In genomic region chr19:580274-580835, GRCh38 we compare ENCODE assay signal across 17 cellular contexts. TPM values are rescaled to one million over a fixed set of nuclear protein-coding genes. Genes with fewer than 3 reads are reported as not detected.
DNase-seq lines count a peak whose midpoint lies in the region; ATAC-seq, FAIRE-seq and TF ChIP-seq lines count a peak whose summit lies in the region.
"Had no signal": no experiment of that assay in that cellular context is flagged by ENCODE, and none has a peak within 500 bp of the region (broad histone marks: within the 10 kb centered on the region; RNA-seq: fewer than 3 reads in every experiment).

No MANE protein-coding gene starts in this region.

- H3K36me3 Mint-ChIP-seq in endodermal cell (ENCODE audit: low read depth), result peaks cover 15% of the 10 kb centered on the region
- H3K36me3 Mint-ChIP-seq in activated T-cell treated with anti-CD3 and anti-CD28 coated beads, Interleukin-2, amount 50 U/mL, for 24 hours (ENCODE audit: low read depth), result peaks cover 39% of the 10 kb centered on the region

- H3K9ac ChIP-seq in GM12878 (ENCODE audit: control insufficient read depth, insufficient read depth, low read length), result no peak overlapping the region
- H3K9ac ChIP-seq in endodermal cell (ENCODE audit: extremely low read depth, low read length, poor library complexity, severe bottlenecking), result no peak overlapping the region

- H3K27ac ChIP-seq in HEK293 (ENCODE audit: extremely low read depth, low read depth, low read length), result no peak overlapping the region
- H3K27ac ChIP-seq in GM12878 (ENCODE audit: control insufficient read depth, insufficient read depth), result no peak overlapping the region
- no peak overlapping the region for H3K27ac ChIP-seq in endodermal cell (ENCODE audit: low read depth, low read length)
- H3K27ac ChIP-seq in substantia nigra (ENCODE audit: low read depth, low read length, poor library complexity, severe bottlenecking), result peak overlapping the region; percentile 21
- H3K27ac ChIP-seq: BLaER1 treated with 17β-estradiol and CSF1 and Interleukin-3, amounts not matched to agents 10 nM and 100 nM had no signal

- RAD21 ChIA-PET in GM12878 (lab: Charles Lee; ENCODE audit: unreplicated experiment), result no interaction called here

- no peak for TF ChIP-seq RAD21 in GM12878 (IDR thresholded peaks at IDR 0.05; ENCODE audit: insufficient read depth, low read depth, low read length)

- intact Hi-C loops in GM12878 (cut with micrococcal nuclease; ENCODE audit: unreplicated experiment), result no loop called here

- H3K4me1 Mint-ChIP-seq in endodermal cell, result peaks cover 3% of the 10 kb centered on the region
- peaks cover 16% of the 10 kb centered on the region for H3K4me1 Mint-ChIP-seq in activated T-cell treated with anti-CD3 and anti-CD28 coated beads, Interleukin-2, amount 50 U/mL, for 24 hours (ENCODE audit: low read depth)

- POLR2A ChIA-PET in HEK293 (lab: Yijun Ruan, JAX), result no interaction called here
- POLR2A ChIA-PET in GM12878 (lab: Charles Lee), result no interaction called here

- peaks cover 0 to 63% of the 10 kb centered on the region in 2 experiments; a peak in 2 of 3 replicates for H3K36me3 ChIP-seq in HEK293 (ENCODE audit: control insufficient read depth in 2 of 2, insufficient read depth in 1 of 2, low read length in 2 of 2)
- H3K36me3 ChIP-seq in GM12878 (ENCODE audit: control insufficient read depth in 2 of 2, insufficient read depth in 2 of 2, low read length in 1 of 2), result peaks cover 0 to 47% of the 10 kb centered on the region in 2 experiments; a peak in 3 of 4 replicates
- H3K36me3 ChIP-seq in endodermal cell (ENCODE audit: control insufficient read depth, insufficient read depth, low read length), result peaks cover 52% of the 10 kb centered on the region

- no peak overlapping the region for H3K4me2 ChIP-seq in GM12878 (ENCODE audit: control insufficient read depth, insufficient read depth)
- H3K4me2 ChIP-seq: BLaER1 treated with 17β-estradiol and CSF1 and Interleukin-3, amounts not matched to agents 10 nM and 100 nM; GM23338 had no signal

- TF ChIP-seq EP300 in GM12878 (IDR thresholded peaks at IDR 0.05; ENCODE audit: borderline replicate concordance in 1 of 2, control insufficient read depth in 1 of 2, low read depth in 2 of 2, low read length in 2 of 2), result no peak

- no peaks in the 10 kb centered on the region for H3K9me3 ChIP-seq in HEK293 (ENCODE audit: control insufficient read depth, insufficient read depth, low read depth, low read length)
- H3K9me3 ChIP-seq in GM12878 (replicated peaks; ENCODE audit: control insufficient read depth, insufficient read depth, low read length), result no peaks in the 10 kb centered on the region
- H3K9me3 ChIP-seq in endodermal cell (ENCODE audit: control insufficient read depth, low read length), result no peaks in the 10 kb centered on the region
- H3K9me3 ChIP-seq: BLaER1 treated with 17β-estradiol and CSF1 and Interleukin-3, amounts not matched to agents 10 nM and 100 nM had no signal

- H3K4me3 Mint-ChIP-seq in endodermal cell, result no peak overlapping the region
- H3K4me3 Mint-ChIP-seq in activated T-cell treated with anti-CD3 and anti-CD28 coated beads, Interleukin-2, amount 50 U/mL, for 24 hours, result no peak overlapping the region
- H3K4me3 Mint-ChIP-seq: B cell; CD8-positive, alpha-beta T cell; GM23338 had no signal

- no peak overlapping the region for H3K27ac Mint-ChIP-seq in endodermal cell
- H3K27ac Mint-ChIP-seq in activated T-cell treated with anti-CD3 and anti-CD28 coated beads, Interleukin-2, amount 50 U/mL, for 24 hours, result no peak overlapping the region
- H3K27ac Mint-ChIP-seq: B cell; CD8-positive, alpha-beta T cell; GM23338 had no signal

- in situ Hi-C loops in GM12878 (cut with MboI), result no loop called here

- H3K9me3 Mint-ChIP-seq in endodermal cell, result no peaks in the 10 kb centered on the region
- H3K9me3 Mint-ChIP-seq in activated T-cell treated with anti-CD3 and anti-CD28 coated beads, Interleukin-2, amount 50 U/mL, for 24 hours, result no peaks in the 10 kb centered on the region
- H3K9me3 Mint-ChIP-seq: CD8-positive, alpha-beta T cell; GM23338 had no signal

- TF ChIP-seq CTCF in HEK293 (tag by site-specific recombination; IDR thresholded peaks at IDR 0.05), result no peak
- no peak for TF ChIP-seq CTCF in GM12878 (IDR thresholded peaks at IDR 0.05 in 2 of 3, conservative IDR thresholded peaks at IDR 0.05 in 1 of 3; ENCODE audit: control insufficient read depth in 2 of 3, extremely low read depth in 1 of 3, insufficient read depth in 1 of 3, low read depth in 3 of 3, low read length in 3 of 3)
- no peak for TF ChIP-seq CTCF in endodermal cell (conservative IDR thresholded peaks at IDR 0.05)

- 0 out of 2 replicates have a peak, but pooled peaks cover 5% of the 10 kb centered on the region for H4K20me1 ChIP-seq in GM12878 (ENCODE audit: control insufficient read depth, insufficient read depth)

- H3K79me2 ChIP-seq in GM12878 (ENCODE audit: control insufficient read depth, insufficient read depth, low read length), result peaks cover 37% of the 10 kb centered on the region

- DNase-seq in GM12878 (ENCODE audit: low read depth, low spot score), result no peak
- peak; percentile 44 for DNase-seq in endodermal cell
- DNase-seq in substantia nigra (lab: John Stamatoyannopoulos, UW), result no peak
- no peak for DNase-seq in activated T-cell treated with anti-CD3 and anti-CD28 coated beads, Interleukin-2, amount 50 U/mL, for 24 hours
- DNase-seq: Calu3; CD8-positive, alpha-beta T cell; DMS79 treated with DMSO at 0.1 percent for 48 hours; GF-D8; H7 had no signal

- peaks cover 4% of the 10 kb centered on the region; the same call in 1 of the 2 replicates for H3K4me1 ChIP-seq in HEK293 (ENCODE audit: control insufficient read depth, insufficient read depth, low read length)
- no peaks in the 10 kb centered on the region; the same call in 1 of the 2 replicates for H3K4me1 ChIP-seq in GM12878 (ENCODE audit: control insufficient read depth, insufficient read depth, low read length)
- no peaks in the 10 kb centered on the region for H3K4me1 ChIP-seq in endodermal cell (ENCODE audit: control insufficient read depth, insufficient read depth, low read length)

- peak; percentile 36; the same call in 1 of the 2 replicates for TF ChIP-seq POLR2A in GM12878 (IDR thresholded peaks at IDR 0.05; ENCODE audit: low read depth, low read length)

- SMC1A ChIA-PET in GM12878 (lab: Charles Lee; ENCODE audit: uncharacterized antibody, unreplicated experiment), result no interaction called here

- no peak overlapping the region for H2AFZ ChIP-seq in GM12878 (ENCODE audit: control insufficient read depth, low read depth, low read length)
- H2AFZ ChIP-seq: GM23338 had no signal

- FAIRE-seq in GM12878 (lab: Jason Lieb, UNC), result no peak
- FAIRE-seq: GM19239 had no signal

- ATAC-seq in GM12878 (no peak), GM19328 (IDR thresholded peaks at IDR 0.05; ENCODE audit: unreplicated experiment) (no peak)
- ATAC-seq: CD8-positive, alpha-beta T cell; GM23338; HCT116 had no signal

- H3K27me3 ChIP-seq in GM12878 (replicated peaks in 1 of 2; ENCODE audit: control insufficient read depth in 2 of 2, insufficient read depth in 2 of 2, low read length in 1 of 2), result no peaks in the 10 kb centered on the region
- H3K27me3 ChIP-seq in endodermal cell (ENCODE audit: control insufficient read depth, insufficient read depth, low read length, poor library complexity, severe bottlenecking), result no peaks in the 10 kb centered on the region
- H3K27me3 ChIP-seq: BLaER1 treated with 17β-estradiol and CSF1 and Interleukin-3, amounts not matched to agents 10 nM and 100 nM had no signal

- H3K27me3 Mint-ChIP-seq in endodermal cell (ENCODE audit: insufficient read depth), result no peaks in the 10 kb centered on the region
- no peaks in the 10 kb centered on the region for H3K27me3 Mint-ChIP-seq in activated T-cell treated with anti-CD3 and anti-CD28 coated beads, Interleukin-2, amount 50 U/mL, for 24 hours
- H3K27me3 Mint-ChIP-seq: B cell had no signal

- WGBS in GM12878 (ENCODE audit: insufficient coverage, insufficient replicate concordance, low lambda C conversion rate, missing lambda C conversion rate), result 98% methylated on average over 21 of the region's 22 CpGs
- 93 to 94% methylated on average over 14 to 22 of the region's 22 CpGs for WGBS in endodermal cell (ENCODE audit: insufficient coverage in 1 of 2, insufficient read length in 1 of 2), 2 experiments

- H3K4me3 ChIP-seq in HEK293 (ENCODE audit: low read depth, low read length) (no peak overlapping the region), GM12878 (no peak overlapping the region), endodermal cell (ENCODE audit: low read length) (no peak overlapping the region)
- H3K4me3 ChIP-seq: BLaER1 treated with 17β-estradiol and CSF1 and Interleukin-3, amounts not matched to agents 10 nM and 100 nM; GM23338 had no signal

- CTCF ChIA-PET in HEK293 (lab: Yijun Ruan, JAX) (no interaction called here), GM12878 (lab: Yijun Ruan, JAX) (no interaction called here)

- no TSS peak for BruUV-seq in GM12878 (replicated peaks; lab: Mats Ljungman, UMichigan)

RNA-seq across cellular contexts. Expression of gene BSG, which starts 8.0 kb away (rescaled TPM):
- 235 and 258 TPM in 2 replicates for total RNA-seq in GM12878 (2013; cell fraction: nucleolus; rRNA removed)
- total RNA-seq in GM12878 (2014; rRNA removed) (209 and 247 TPM in 2 replicates), GM12878 (2014; rRNA removed; fragmentation: Illumina TruSeq; extraction: Trizol) (53.5 and 64.8 TPM in 2 replicates), GM12878 (2021) (244 and 253 TPM in 2 replicates), endodermal cell (100 to 1,000 TPM; 808 to 833 TPM)
- 54.3 TPM for polyA plus RNA-seq in GM12878 (2011; ENCODE audit: low read depth)
- polyA plus RNA-seq in GM12878 (2011; rRNA removed) (66.3 and 248 TPM in 2 replicates), GM12878 (2014; fragmentation: Illumina TruSeq; extraction: Trizol) (22.1 and 60.8 TPM in 2 replicates), GM12878 (2014; fragmentation: Nextera tagmentation; extraction: Ambion mirVana) (1 to 10 TPM; 2.8 to 9.5 TPM), GM12878 (2014; rRNA removed) (151 and 202 TPM in 2 replicates), GM12878 (2016; fragmentation: Nextera tagmentation; extraction: Ambion mirVana) (100 to 1,000 TPM; 288 to 297 TPM)
- 257 and 342 TPM in 2 replicates for polyA plus RNA-seq in GM12878 (2011; cell fraction: cytosol; rRNA removed)
- polyA plus RNA-seq in GM12878 (2011; cell fraction: nucleus; rRNA removed), result 260 and 337 TPM in 2 replicates
- 173 and 195 TPM in 2 replicates for polyA plus RNA-seq in GM12878 (2012)
- polyA minus RNA-seq in GM12878 (2011; rRNA and poly(A)+ RNA removed), result 137 and 184 TPM in 2 replicates
- polyA minus RNA-seq in GM12878 (2011; cell fraction: cytosol; rRNA and poly(A)+ RNA removed), result 137 and 151 TPM in 2 replicates
- 45.3 and 89.1 TPM in 2 replicates for polyA minus RNA-seq in GM12878 (2011; cell fraction: nucleus; rRNA and poly(A)+ RNA removed)
- 629 TPM for polyA plus RNA-seq in endodermal cell (2013, experiment 1 of 2)
- polyA plus RNA-seq in endodermal cell (2013, experiment 2 of 2), result 588 TPM

RNA-seq across cellular contexts. Expression of gene HCN2, which starts 9.3 kb away (rescaled TPM):
- 0.12 TPM in 1 of 2 replicates, not detected in the other for total RNA-seq in GM12878 (2013; cell fraction: nucleolus; rRNA removed)
- total RNA-seq in GM12878 (2014; rRNA removed) (0.11 TPM in 1 of 2 replicates, not detected in the other), GM12878 (2014; rRNA removed; fragmentation: Illumina TruSeq; extraction: Trizol) (0.04 TPM in 1 of 2 replicates, not detected in the other), GM12878 (2021) (0.45 and 0.54 TPM in 2 replicates), endodermal cell (under 1 TPM; 0.15 to 0.75 TPM)
- 0.17 TPM for polyA plus RNA-seq in GM12878 (2011; ENCODE audit: low read depth)
- polyA plus RNA-seq in GM12878 (2011; rRNA removed) (0.05 TPM in 1 of 2 replicates, not detected in the other), GM12878 (2014; fragmentation: Illumina TruSeq; extraction: Trizol) (0.01 TPM in 1 of 2 replicates, not detected in the other), GM12878 (2014; fragmentation: Nextera tagmentation; extraction: Ambion mirVana) (not detected), GM12878 (2014; rRNA removed) (0.09 and 0.13 TPM in 2 replicates), GM12878 (2016; fragmentation: Nextera tagmentation; extraction: Ambion mirVana) (not detected)
- 0.03 and 0.10 TPM in 2 replicates for polyA plus RNA-seq in GM12878 (2011; cell fraction: cytosol; rRNA removed)
- polyA plus RNA-seq in GM12878 (2011; cell fraction: nucleus; rRNA removed), result 0.34 and 0.51 TPM in 2 replicates
- 0.41 and 0.77 TPM in 2 replicates for polyA plus RNA-seq in GM12878 (2012)
- not detected in 2 replicates for polyA minus RNA-seq in GM12878 (2011; rRNA and poly(A)+ RNA removed)
- not detected in 2 replicates for polyA minus RNA-seq in GM12878 (2011; cell fraction: cytosol; rRNA and poly(A)+ RNA removed)
- 0.12 TPM in 1 of 2 replicates, not detected in the other for polyA minus RNA-seq in GM12878 (2011; cell fraction: nucleus; rRNA and poly(A)+ RNA removed)
- 1.2 TPM for polyA plus RNA-seq in endodermal cell (2013, experiment 1 of 2)
- polyA plus RNA-seq in endodermal cell (2013, experiment 2 of 2), result 0.79 TPM

RNA-seq across cellular contexts. Expression of gene GZMM, which starts 36.5 kb away (rescaled TPM):
- total RNA-seq in GM12878 (2013; cell fraction: nucleolus; rRNA removed), result not detected in 2 replicates
- total RNA-seq in GM12878 (2014; rRNA removed) (not detected in 2 replicates), GM12878 (2014; rRNA removed; fragmentation: Illumina TruSeq; extraction: Trizol) (not detected in 2 replicates), GM12878 (2021) (0.23 TPM in 1 of 2 replicates, not detected in the other), endodermal cell (under 1 TPM in 1 of 2 donors, not detected in 1; 0.51 TPM)
- polyA plus RNA-seq in GM12878 (2011; ENCODE audit: low read depth), result not detected
- polyA plus RNA-seq in GM12878 (2011; rRNA removed) (0.24 and 0.48 TPM in 2 replicates), GM12878 (2014; fragmentation: Illumina TruSeq; extraction: Trizol) (not detected in 2 replicates), GM12878 (2014; fragmentation: Nextera tagmentation; extraction: Ambion mirVana) (not detected), GM12878 (2014; rRNA removed) (0.09 TPM in 2 replicates), GM12878 (2016; fragmentation: Nextera tagmentation; extraction: Ambion mirVana) (not detected)
- 1.4 and 1.6 TPM in 2 replicates for polyA plus RNA-seq in GM12878 (2011; cell fraction: cytosol; rRNA removed)
- polyA plus RNA-seq in GM12878 (2011; cell fraction: nucleus; rRNA removed), result 0.51 and 1.8 TPM in 2 replicates
- polyA plus RNA-seq in GM12878 (2012), result not detected in 2 replicates
- polyA minus RNA-seq in GM12878 (2011; rRNA and poly(A)+ RNA removed), result 0.98 TPM in 1 of 2 replicates, not detected in the other
- polyA minus RNA-seq in GM12878 (2011; cell fraction: cytosol; rRNA and poly(A)+ RNA removed), result not detected in 2 replicates
- polyA minus RNA-seq in GM12878 (2011; cell fraction: nucleus; rRNA and poly(A)+ RNA removed), result not detected in 2 replicates
- polyA plus RNA-seq in endodermal cell (2013, experiment 1 of 2), result not detected
- polyA plus RNA-seq in endodermal cell (2013, experiment 2 of 2), result not detected
- total RNA-seq: A172, B cell, Calu3, GM23338 had no signal

RNA-seq across cellular contexts. Expression of gene CDC34, which starts 48.8 kb away (rescaled TPM):
- total RNA-seq in GM12878 (2013; cell fraction: nucleolus; rRNA removed), result 16.2 and 17.0 TPM in 2 replicates
- total RNA-seq in GM12878 (2014; rRNA removed), result 48.9 and 50.5 TPM in 2 replicates
- total RNA-seq in GM12878 (2014; rRNA removed; fragmentation: Illumina TruSeq; extraction: Trizol), result 17.6 and 18.5 TPM in 2 replicates
- total RNA-seq in GM12878 (2021), result 41.4 and 41.9 TPM in 2 replicates
- 7.5 TPM for polyA plus RNA-seq in GM12878 (2011; ENCODE audit: low read depth)
- 14.6 and 38.5 TPM in 2 replicates for polyA plus RNA-seq in GM12878 (2011; rRNA removed)
- polyA plus RNA-seq in GM12878 (2011; cell fraction: cytosol; rRNA removed), result 36.8 and 52.4 TPM in 2 replicates
- 41.4 and 53.6 TPM in 2 replicates for polyA plus RNA-seq in GM12878 (2011; cell fraction: nucleus; rRNA removed)
- 22.7 and 23.7 TPM in 2 replicates for polyA plus RNA-seq in GM12878 (2012)
- polyA plus RNA-seq in GM12878 (2014; fragmentation: Illumina TruSeq; extraction: Trizol), result 5.9 and 14.9 TPM in 2 replicates
- 1 to 10 TPM in 1 of 2 experiments, under 1 TPM in 1; 0.31 to 1.3 TPM for polyA plus RNA-seq in GM12878 (2014; fragmentation: Nextera tagmentation; extraction: Ambion mirVana)
- 43.8 and 49.3 TPM in 2 replicates for polyA plus RNA-seq in GM12878 (2014; rRNA removed)
- polyA plus RNA-seq in GM12878 (2016; fragmentation: Nextera tagmentation; extraction: Ambion mirVana), result 10 to 100 TPM in 1 of 2 experiments, 1 to 10 TPM in 1; 6.9 to 41.1 TPM
- polyA minus RNA-seq in GM12878 (2011; rRNA and poly(A)+ RNA removed), result 10.9 and 19.3 TPM in 2 replicates
- 11.0 and 15.9 TPM in 2 replicates for polyA minus RNA-seq in GM12878 (2011; cell fraction: cytosol; rRNA and poly(A)+ RNA removed)
- 6.5 and 9.4 TPM in 2 replicates for polyA minus RNA-seq in GM12878 (2011; cell fraction: nucleus; rRNA and poly(A)+ RNA removed)
- total RNA-seq in endodermal cell, result 100 to 1,000 TPM; 128 to 138 TPM
- polyA plus RNA-seq in endodermal cell (2013, experiment 1 of 2), result 116 TPM
- polyA plus RNA-seq in endodermal cell (2013, experiment 2 of 2), result 123 TPM

RNA-seq across cellular contexts. Expression of gene POLRMT, which starts 53.0 kb away (rescaled TPM):
- 47.3 and 62.5 TPM in 2 replicates for total RNA-seq in GM12878 (2013; cell fraction: nucleolus; rRNA removed)
- total RNA-seq in GM12878 (2014; rRNA removed), result 36.5 and 42.8 TPM in 2 replicates
- 22.0 and 22.8 TPM in 2 replicates for total RNA-seq in GM12878 (2014; rRNA removed; fragmentation: Illumina TruSeq; extraction: Trizol)
- 57.6 and 59.8 TPM in 2 replicates for total RNA-seq in GM12878 (2021)
- 24.6 TPM for polyA plus RNA-seq in GM12878 (2011; ENCODE audit: low read depth)
- 16.6 and 54.0 TPM in 2 replicates for polyA plus RNA-seq in GM12878 (2011; rRNA removed)
- polyA plus RNA-seq in GM12878 (2011; cell fraction: cytosol; rRNA removed), result 27.6 and 50.3 TPM in 2 replicates
- polyA plus RNA-seq in GM12878 (2011; cell fraction: nucleus; rRNA removed), result 300 and 345 TPM in 2 replicates
- 36.1 and 38.8 TPM in 2 replicates for polyA plus RNA-seq in GM12878 (2012)
- 7.3 and 30.8 TPM in 2 replicates for polyA plus RNA-seq in GM12878 (2014; fragmentation: Illumina TruSeq; extraction: Trizol)
- 10 to 100 TPM in 1 of 2 experiments, 1 to 10 TPM in 1; 9.9 to 27.9 TPM for polyA plus RNA-seq in GM12878 (2014; fragmentation: Nextera tagmentation; extraction: Ambion mirVana)
- 38.4 and 52.6 TPM in 2 replicates for polyA plus RNA-seq in GM12878 (2014; rRNA removed)
- 10 to 100 TPM; 28.1 to 44.7 TPM for polyA plus RNA-seq in GM12878 (2016; fragmentation: Nextera tagmentation; extraction: Ambion mirVana)
- polyA minus RNA-seq in GM12878 (2011; rRNA and poly(A)+ RNA removed), result 91.7 and 110 TPM in 2 replicates
- polyA minus RNA-seq in GM12878 (2011; cell fraction: cytosol; rRNA and poly(A)+ RNA removed), result 33.9 and 39.2 TPM in 2 replicates
- polyA minus RNA-seq in GM12878 (2011; cell fraction: nucleus; rRNA and poly(A)+ RNA removed), result 50.2 and 63.4 TPM in 2 replicates
- 10 to 100 TPM; 76.6 to 86.4 TPM for total RNA-seq in endodermal cell
- 58.5 TPM for polyA plus RNA-seq in endodermal cell (2013, experiment 1 of 2)
- 53.7 TPM for polyA plus RNA-seq in endodermal cell (2013, experiment 2 of 2)
